ENCODE assay signal across 16 cellular contexts in the genomic region with DNA sequence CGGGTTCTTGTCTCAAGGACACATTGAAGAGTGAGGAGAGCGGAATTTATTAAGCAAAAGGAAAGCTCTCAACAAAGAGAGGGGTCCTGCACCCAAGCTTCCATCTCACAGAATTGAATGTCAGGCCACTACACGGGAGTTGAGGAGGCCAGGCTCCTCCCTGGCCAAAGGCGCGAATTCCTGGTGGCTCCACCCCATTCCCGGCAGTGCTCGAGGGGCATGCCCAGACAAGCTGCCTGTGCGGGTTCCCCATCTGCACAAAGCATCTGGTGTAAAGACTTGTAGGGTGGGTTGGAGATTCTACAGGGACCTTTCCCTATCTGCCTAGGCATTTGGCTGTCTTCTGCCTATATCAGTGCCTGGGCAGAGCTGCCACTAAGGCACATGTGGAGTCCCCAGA.
A peak's percentile ranks its signal among the peaks of the same experiment; 100 is the strongest.
DNase-seq lines count a peak whose midpoint lies in the region; ATAC-seq and TF ChIP-seq lines count a peak whose summit lies in the region.
"Had no signal": no experiment of that assay in that cellular context is flagged by ENCODE, and none has a peak within 500 bp of the region (broad histone marks: within the 10 kb centered on the region; RNA-seq: fewer than 3 reads in every experiment).

No MANE protein-coding gene starts in this region.

- dilution Hi-C loops in IMR-90 (cut with HindIII; ENCODE audit: low sequenced_read_pairs, unreplicated experiment) = no loop called here

- no peak overlapping the region for H4K91ac ChIP-seq in IMR-90 (ENCODE audit: insufficient read depth, low read depth, low read length)
- H4K91ac ChIP-seq in neuronal stem cell (ENCODE audit: low read depth, low read length, poor library complexity) = no peak overlapping the region

- H3K23ac ChIP-seq in IMR-90 (ENCODE audit: low read depth, low read length) (no peak overlapping the region), neuronal stem cell (ENCODE audit: low read depth, low read length, poor library complexity) (peak overlapping the region; percentile 17)

- H3K4ac ChIP-seq in IMR-90 (ENCODE audit: low read depth, low read length) (no peak overlapping the region), neuronal stem cell (ENCODE audit: low read length) (no peak overlapping the region)

- H4K20me1 ChIP-seq in GM23338 (replicated peaks; ENCODE audit: insufficient read depth) (no peaks in the 10 kb centered on the region), IMR-90 (ENCODE audit: insufficient read depth, low read length) (no peaks in the 10 kb centered on the region)

- H3K4me3 ChIP-seq in GM23338 = no peak overlapping the region
- H3K4me3 ChIP-seq in IMR-90 (ENCODE audit: insufficient read depth, low read depth, low read length) = no peak overlapping the region
- no peak overlapping the region for H3K4me3 ChIP-seq in neuronal stem cell (ENCODE audit: low read length in 2 of 2)

- POLR2A ChIA-PET in IMR-90 (lab: Charles Lee; ENCODE audit: unreplicated experiment) = no interaction called here

- no peaks in the 10 kb centered on the region for H3K4me1 Mint-ChIP-seq in GM23338
- H3K4me1 Mint-ChIP-seq in chondrocyte (ENCODE audit: low read depth) = no peaks in the 10 kb centered on the region
- no peaks in the 10 kb centered on the region for H3K4me1 Mint-ChIP-seq in stimulated activated naive CD8-positive, alpha-beta T cell treated with anti-CD3 and anti-CD28 coated beads, Interleukin-15, amount 100 ng/mL, for 72 hours
- H3K4me1 Mint-ChIP-seq: CD14-positive monocyte had no signal

- H2BK12ac ChIP-seq in neuronal stem cell (ENCODE audit: low read length) = no peak overlapping the region

- no peak overlapping the region for H2BK20ac ChIP-seq in IMR-90 (ENCODE audit: low read depth, low read length)

- H3K27ac ChIP-seq in GM23338 (ENCODE audit: low read depth) = no peak overlapping the region
- H3K27ac ChIP-seq in IMR-90 (ENCODE audit: insufficient read depth, low read length) = no peak overlapping the region
- H3K27ac ChIP-seq in neuronal stem cell (replicated peaks; ENCODE audit: low read length) = no peak overlapping the region
- H3K27ac ChIP-seq: HL-60 had no signal

- H3K9ac ChIP-seq in IMR-90 (ENCODE audit: low read depth, low read length) = no peak overlapping the region
- H3K9ac ChIP-seq in neuronal stem cell (ENCODE audit: low read depth, low read length, poor library complexity) = no peak overlapping the region

- H3K36me3 Mint-ChIP-seq in GM23338 (ENCODE audit: low read depth) (peaks cover 10% of the 10 kb centered on the region), chondrocyte (ENCODE audit: low read depth) (peaks cover 3% of the 10 kb centered on the region)
- H3K36me3 Mint-ChIP-seq: CD14-positive monocyte had no signal

- H3K27me3 ChIP-seq in GM23338 (ENCODE audit: insufficient read depth) (no peaks in the 10 kb centered on the region), IMR-90 (ENCODE audit: control insufficient read depth, insufficient read depth, low read length) (no peaks in the 10 kb centered on the region), neuronal stem cell (ENCODE audit: control insufficient read depth in 3 of 3, insufficient read depth in 3 of 3, low read depth in 1 of 3, low read length in 3 of 3) (no peaks in the 10 kb centered on the region)

- no peaks in the 10 kb centered on the region for H3F3A ChIP-seq in GM23338 (replicated peaks; ENCODE audit: low read depth)

- no peaks in the 10 kb centered on the region for H3K27me3 Mint-ChIP-seq in GM23338 (ENCODE audit: insufficient read depth, low read depth, poor library complexity)
- H3K27me3 Mint-ChIP-seq in chondrocyte (ENCODE audit: low read depth) = no peaks in the 10 kb centered on the region
- H3K27me3 Mint-ChIP-seq in stimulated activated naive CD8-positive, alpha-beta T cell treated with anti-CD3 and anti-CD28 coated beads, Interleukin-15, amount 100 ng/mL, for 72 hours = peaks cover 9% of the 10 kb centered on the region

- no peaks in the 10 kb centered on the region for H3K9me1 ChIP-seq in IMR-90 (ENCODE audit: insufficient read depth, low read length)

- no TSS peak for BruUV-seq in IMR-90 (replicated peaks; lab: Mats Ljungman, UMichigan)

- ATAC-seq in GM23338 (no peak), IMR-90 (ENCODE audit: low read depth) (no peak), GM21515 (IDR thresholded peaks at IDR 0.05; ENCODE audit: unreplicated experiment) (no peak), HG02759 (IDR thresholded peaks at IDR 0.05; ENCODE audit: unreplicated experiment) (no peak)
- no peak for ATAC-seq in stimulated activated naive CD8-positive, alpha-beta T cell treated with anti-CD3 and anti-CD28 coated beads, Interleukin-15, amount 100 ng/mL, for 72 hours

- H2BK5ac ChIP-seq in IMR-90 (ENCODE audit: low read depth, low read length, poor library complexity, severe bottlenecking) (no peak overlapping the region), neuronal stem cell (ENCODE audit: low read length) (peak overlapping the region; percentile 46)

- H2AFZ ChIP-seq in GM23338 (peak overlapping the region; percentile 29), IMR-90 (replicated peaks; ENCODE audit: low read length, poor library complexity) (peak overlapping the region; percentile 58), neuronal stem cell (ENCODE audit: low read length) (peak overlapping the region; percentile 66)

- no peak overlapping the region for H2AK5ac ChIP-seq in IMR-90 (ENCODE audit: low read depth, low read length)
- no peak overlapping the region for H2AK5ac ChIP-seq in neuronal stem cell (ENCODE audit: low read depth, low read length)

- no peak overlapping the region for H2BK120ac ChIP-seq in IMR-90 (ENCODE audit: low read depth, low read length)
- H2BK120ac ChIP-seq in neuronal stem cell (ENCODE audit: low read depth, low read length) = no peak overlapping the region

- intact Hi-C loops in IMR-90 (cut with micrococcal nuclease) = no loop called here

- no peaks in the 10 kb centered on the region for H3K79me1 ChIP-seq in IMR-90 (ENCODE audit: low read depth in 1 of 2, low read length in 2 of 2)
- no peaks in the 10 kb centered on the region for H3K79me1 ChIP-seq in neuronal stem cell (ENCODE audit: low read depth, low read length)

- H3K27ac Mint-ChIP-seq in GM23338 = no peak overlapping the region
- no peak overlapping the region for H3K27ac Mint-ChIP-seq in chondrocyte (ENCODE audit: unreplicated experiment)
- no peak overlapping the region for H3K27ac Mint-ChIP-seq in stimulated activated naive CD8-positive, alpha-beta T cell treated with anti-CD3 and anti-CD28 coated beads, Interleukin-15, amount 100 ng/mL, for 72 hours

- H3K4me3 Mint-ChIP-seq in GM23338 (no peak overlapping the region), chondrocyte (ENCODE audit: unreplicated experiment) (no peak overlapping the region)
- no peak overlapping the region for H3K4me3 Mint-ChIP-seq in stimulated activated naive CD8-positive, alpha-beta T cell treated with anti-CD3 and anti-CD28 coated beads, Interleukin-15, amount 100 ng/mL, for 72 hours
- H3K4me3 Mint-ChIP-seq: CD14-positive monocyte had no signal

- CTCF ChIA-PET in IMR-90 (lab: Yijun Ruan, JAX) = no interaction called here

- in situ Hi-C loops in IMR-90 (cut with MboI; ENCODE audit: low sequenced_read_pairs) = no loop called here

- H3K9me3 ChIP-seq in IMR-90 (ENCODE audit: control insufficient read depth, insufficient read depth, low read length) (peaks cover 2% of the 10 kb centered on the region; the same call in 1 of the 2 replicates), neuronal stem cell (replicated peaks in 1 of 2; ENCODE audit: control insufficient read depth in 2 of 2, insufficient read depth in 1 of 2, low read depth in 1 of 2, low read length in 2 of 2) (peaks cover 0 to 4% of the 10 kb centered on the region in 2 donors)

- H2AK9ac ChIP-seq in IMR-90 (replicated peaks; ENCODE audit: low read depth, low read length, poor library complexity) = no peak overlapping the region

- H4K5ac ChIP-seq in IMR-90 (ENCODE audit: low read depth, low read length) = no peak overlapping the region

- H2BK15ac ChIP-seq in IMR-90 (ENCODE audit: low read depth, low read length) (no peak overlapping the region), neuronal stem cell (ENCODE audit: low read length) (no peak overlapping the region)

- no peaks in the 10 kb centered on the region for H3K79me2 ChIP-seq in GM23338 (replicated peaks; ENCODE audit: insufficient read depth)

- WGBS in IMR-90 (ENCODE audit: extremely low coverage in 2 of 2, insufficient read length in 1 of 2), 2 experiments = 100% methylated on average over 2 of the region's 8 CpGs; no CpG with 5 or more reads in 1 of the 2 experiments
- no CpG with 5 or more reads among the region's 8 CpGs for WGBS in neuronal stem cell (ENCODE audit: extremely low coverage in 2 of 2, insufficient read length in 2 of 2, insufficient replicate concordance in 1 of 2), 2 donors

- TF ChIP-seq RAD21 in IMR-90 (IDR thresholded peaks at IDR 0.05; ENCODE audit: low read length) = no peak

- H3K14ac ChIP-seq in IMR-90 (replicated peaks; ENCODE audit: low read depth, low read length) (no peak overlapping the region), neuronal stem cell (ENCODE audit: low read length) (no peak overlapping the region)

- no peak overlapping the region for H3K4me2 ChIP-seq in GM23338
- H3K4me2 ChIP-seq in IMR-90 (ENCODE audit: low read depth, low read length) = no peak overlapping the region
- no peak overlapping the region for H3K4me2 ChIP-seq in neuronal stem cell (ENCODE audit: insufficient read depth, low read length, poor library complexity, severe bottlenecking)

- H3K36me3 ChIP-seq in GM23338 (ENCODE audit: insufficient read depth) = peaks cover 7% of the 10 kb centered on the region; the same call in 1 of the 2 replicates
- no peaks in the 10 kb centered on the region for H3K36me3 ChIP-seq in IMR-90 (ENCODE audit: control insufficient read depth, insufficient read depth, low read length)
- no peaks in the 10 kb centered on the region for H3K36me3 ChIP-seq in neuronal stem cell (replicated peaks in 1 of 2; ENCODE audit: control insufficient read depth in 2 of 2, insufficient read depth in 2 of 2, low read length in 2 of 2)

- no peaks in the 10 kb centered on the region; the same call in 1 of the 2 replicates for H3K9me2 ChIP-seq in GM23338 (ENCODE audit: insufficient read depth)

- TF ChIP-seq CTCF in GM23338 (conservative IDR thresholded peaks at IDR 0.05; ENCODE audit: low read depth in 2 of 2) (no peak), IMR-90 (conservative IDR thresholded peaks at IDR 0.05; ENCODE audit: low read depth, low read length) (no peak), chondrocyte (IDR thresholded peaks at IDR 0.05) (no peak)

- TF ChIP-seq POLR2A in IMR-90 (IDR thresholded peaks at IDR 0.05; ENCODE audit: low read depth, low read length) = no peak

- H3K9me3 Mint-ChIP-seq in GM23338 (peaks cover 24% of the 10 kb centered on the region), chondrocyte (ENCODE audit: low read depth) (peaks cover 25% of the 10 kb centered on the region)
- H3K9me3 Mint-ChIP-seq in stimulated activated naive CD8-positive, alpha-beta T cell treated with anti-CD3 and anti-CD28 coated beads, Interleukin-15, amount 100 ng/mL, for 72 hours = peaks cover 0 to 19% of the 10 kb centered on the region in 2 donors

- H3K18ac ChIP-seq in IMR-90 (ENCODE audit: low read depth, low read length) (no peak overlapping the region), neuronal stem cell (ENCODE audit: low read length) (peak overlapping the region; percentile 78)

- H3K56ac ChIP-seq in IMR-90 (ENCODE audit: extremely low read depth, insufficient read depth, low read length) = no peak overlapping the region

- H4K8ac ChIP-seq in IMR-90 (ENCODE audit: low read depth in 2 of 2, low read length in 2 of 2) (no peak overlapping the region), neuronal stem cell (ENCODE audit: low read depth, low read length) (no peak overlapping the region)

- DNase-seq in GM23338 (ENCODE audit: low spot score) = no peak
- DNase-seq in IMR-90 = no peak
- DNase-seq in chondrocyte (ENCODE audit: low spot score) = peak; percentile 58
- no peak for DNase-seq in neuronal stem cell (ENCODE audit: low spot score)
- no peak for DNase-seq in stimulated activated naive CD8-positive, alpha-beta T cell treated with anti-CD3 and anti-CD28 coated beads, Interleukin-15, amount 100 ng/mL, for 72 hours
- DNase-seq: DMS153, HCEC 1CT, NCI-H1436, NCI-H2081, NCI-H345, NCI-H526 treated with DMSO at 0.1 percent for 48 hours, SIG-M5 had no signal

- no peaks in the 10 kb centered on the region for H3K4me1 ChIP-seq in GM23338 (ENCODE audit: insufficient read depth)
- H3K4me1 ChIP-seq in IMR-90 (ENCODE audit: control insufficient read depth, insufficient read depth, low read length) = no peaks in the 10 kb centered on the region
- H3K4me1 ChIP-seq in neuronal stem cell (ENCODE audit: control insufficient read depth in 2 of 2, insufficient read depth in 1 of 2, low read depth in 1 of 2, low read length in 2 of 2) = no peaks in the 10 kb centered on the region
